In the genomic region with DNA sequence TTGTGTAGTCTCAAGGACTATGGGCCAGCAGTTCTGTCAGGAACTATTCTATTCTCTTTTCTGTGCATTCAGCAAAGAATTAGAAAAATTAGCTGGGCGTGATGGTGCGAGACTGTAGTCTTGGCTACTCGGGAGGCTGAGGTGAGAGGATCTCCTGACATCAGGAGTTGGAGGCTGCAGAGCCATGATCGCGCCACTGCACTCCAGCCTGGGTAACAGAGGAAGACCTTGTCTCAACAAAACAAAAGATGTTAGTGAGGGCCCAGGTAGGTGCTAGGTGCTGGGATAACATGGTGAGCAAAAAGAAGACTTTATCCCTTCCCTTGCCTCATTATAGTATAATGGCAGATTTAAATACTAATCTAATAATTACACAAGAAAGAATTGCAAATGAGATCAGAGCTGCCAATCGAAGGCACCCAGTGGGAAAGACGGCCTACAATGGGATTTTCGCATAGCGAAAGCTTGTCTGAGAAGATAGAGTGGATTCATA, we compare ENCODE assay signal across 8 cellular contexts. TPM values are rescaled to one million over a fixed set of nuclear protein-coding genes. Genes with fewer than 3 reads are reported as not detected.
DNase-seq lines count a peak whose midpoint lies in the region; ATAC-seq, FAIRE-seq and TF ChIP-seq lines count a peak whose summit lies in the region.

No MANE protein-coding gene starts in this region.

- H3K27ac ChIP-seq in body of pancreas (peak overlapping the region; percentile 66 to 88 (median 84)), mesendoderm (ENCODE audit: low read depth, low read length) (no peak overlapping the region)

- peak overlapping the region; percentile 91 for H3K9ac ChIP-seq in mesendoderm (ENCODE audit: low read length)

- ATAC-seq in HG03060 (IDR thresholded peaks at IDR 0.05; ENCODE audit: low read depth, unreplicated experiment) (peak; percentile 11), body of pancreas (peak; percentile 3), HG03175 (IDR thresholded peaks at IDR 0.05; ENCODE audit: unreplicated experiment) (no peak)

- no peak overlapping the region for H2AK5ac ChIP-seq in mesendoderm (ENCODE audit: low read length)

- TF ChIP-seq POLR2A in GM12891 (IDR thresholded peaks at IDR 0.05; ENCODE audit: low read depth, low read length) (no peak), body of pancreas (IDR thresholded peaks at IDR 0.05) (no peak)

- peak overlapping the region; percentile 68 for H4K5ac ChIP-seq in mesendoderm (ENCODE audit: low read length)

- no peak overlapping the region for H2BK15ac ChIP-seq in mesendoderm (replicated peaks; ENCODE audit: low read depth)

- H3K27me3 ChIP-seq in body of pancreas (no peaks in the 10 kb centered on the region), mesendoderm (ENCODE audit: insufficient read depth, low read length, poor library complexity) (no peaks in the 10 kb centered on the region)

- H2BK120ac ChIP-seq in mesendoderm (ENCODE audit: low read depth, low read length): no peak overlapping the region

- DNase-seq in GM12891 (ENCODE audit: insufficient read length, low spot score): no peak
- no peak for DNase-seq in body of pancreas
- DNase-seq in mesendoderm: no peak
- DNase-seq in NCI-H2107 (lab: John Stamatoyannopoulos, UW): no peak
- DNase-seq in NK-92 treated with Interleukin-12 subunit alpha and Interleukin-12 subunit beta, amount 100 ng/mL, for 24 hours (lab: John Stamatoyannopoulos, UW): no peak
- no peak for DNase-seq in NOMO-1 treated with DMSO at 0.1 percent for 48 hours (lab: John Stamatoyannopoulos, UW; ENCODE audit: unreplicated experiment)

- WGBS in body of pancreas, 2 donors: 68 to 70% methylated on average over 9 of the region's 9 CpGs
- no CpG with 5 or more reads among the region's 9 CpGs for WGBS in mesendoderm (ENCODE audit: extremely low coverage, insufficient coverage, low lambda C conversion rate)

- FAIRE-seq in GM12891 (lab: Jason Lieb, UNC): peak; percentile 5

- no peak overlapping the region for H2BK5ac ChIP-seq in mesendoderm (ENCODE audit: low read length)

- H3K56ac ChIP-seq in mesendoderm (ENCODE audit: low read length): peak overlapping the region; percentile 95

- H3K23ac ChIP-seq in mesendoderm (ENCODE audit: low read length): no peak overlapping the region

- H4K8ac ChIP-seq in mesendoderm (ENCODE audit: low read depth, low read length): no peak overlapping the region

- H3K36me3 ChIP-seq in body of pancreas (replicated peaks in 1 of 2; ENCODE audit: insufficient read depth in 1 of 2, low read depth in 2 of 2) (no peaks in the 10 kb centered on the region), mesendoderm (ENCODE audit: control insufficient read depth, insufficient read depth, low read length) (peaks cover under 1% of the 10 kb centered on the region)

- peaks cover 1% of the 10 kb centered on the region for H3K79me1 ChIP-seq in mesendoderm (ENCODE audit: low read length)

- peaks cover 4% of the 10 kb centered on the region for H3K79me2 ChIP-seq in mesendoderm (ENCODE audit: control insufficient read depth, insufficient read depth, low read length)

- peaks cover 24% of the 10 kb centered on the region for H3K4me1 ChIP-seq in body of pancreas
- H3K4me1 ChIP-seq in mesendoderm (ENCODE audit: control insufficient read depth, low read depth, low read length): no peaks in the 10 kb centered on the region

- H3K4me2 ChIP-seq in mesendoderm (ENCODE audit: low read length): peak overlapping the region; percentile 22

- no peak overlapping the region for H3K18ac ChIP-seq in mesendoderm (ENCODE audit: low read length)

- H3K4me3 ChIP-seq in body of pancreas: peak overlapping the region; percentile 86 to 90
- no peak overlapping the region for H3K4me3 ChIP-seq in mesendoderm (ENCODE audit: low read length)

- no peaks in the 10 kb centered on the region for H3K9me3 ChIP-seq in body of pancreas

- H3K4ac ChIP-seq in mesendoderm (ENCODE audit: low read depth, low read length): no peak overlapping the region

- intact Hi-C loops in body of pancreas (cut with DNase I): no loop called here

- TF ChIP-seq CTCF in body of pancreas (IDR thresholded peaks at IDR 0.05): no peak

TF ChIP-seq in GM12891, 5 proteins besides CTCF, POLR2A, EP300 and RAD21:
- no peak for TF ChIP-seq POLR2AphosphoS5 (IDR thresholded peaks at IDR 0.05; ENCODE audit: low read depth, low read length)

RNA-seq across cellular contexts. Expression of a gene that starts 0.4 kb away (rescaled TPM):
- polyA plus RNA-seq in GM12891 (2012; ENCODE audit: low read depth, missing spikeins): 35.2 TPM
- total RNA-seq in body of pancreas: 10 to 100 TPM; 13.5 to 22.1 TPM
- polyA plus RNA-seq in mesendoderm (2013, experiment 1 of 2): 44.0 TPM
- 41.8 TPM for polyA plus RNA-seq in mesendoderm (2013, experiment 2 of 2)
